Comparison of ENCODE assay signal across 7 cellular contexts in the genomic region with DNA sequence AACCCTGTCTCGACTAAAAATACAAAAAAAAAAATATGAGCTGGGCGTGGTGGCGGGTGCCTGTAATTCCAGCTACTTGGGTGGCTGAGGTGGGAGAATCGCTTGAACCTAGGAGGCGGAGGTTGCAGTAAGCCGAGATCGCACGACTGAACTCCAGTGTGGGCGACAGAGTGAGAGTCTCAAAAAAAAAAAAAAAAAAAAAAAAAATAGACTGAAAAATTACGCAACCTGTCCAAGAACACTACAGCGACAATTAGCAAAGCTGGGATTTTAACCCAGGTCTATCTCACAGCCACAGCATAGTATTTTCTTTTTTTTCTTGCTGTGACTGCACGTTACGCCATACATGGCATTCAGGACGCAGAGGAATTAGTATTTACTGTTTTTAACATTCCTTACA. TPM values are rescaled to one million over a fixed set of nuclear protein-coding genes. Genes with fewer than 3 reads are reported as not detected.
A peak's percentile ranks its signal among the peaks of the same experiment; 100 is the strongest.
DNase-seq lines count a peak whose midpoint lies in the region; ATAC-seq and TF ChIP-seq lines count a peak whose summit lies in the region.

No MANE protein-coding gene starts in this region.

- TF ChIP-seq EP300 in stomach (IDR thresholded peaks at IDR 0.05): no peak

- CTCF ChIA-PET in activated B cell treated with CpG ODN at 0.5 μM for 24 hours (lab: Charles Lee): interaction anchor here (1.3 kb wide), 1 partner anchor 9 kb away, joined by 3 read pairs; no protein-coding TSS in a partner anchor

- no peaks in the 10 kb centered on the region for H3K4me1 ChIP-seq in HUES48 (ENCODE audit: control insufficient read depth, insufficient read depth, low read length)
- H3K4me1 ChIP-seq in stomach: peaks cover 19 to 61% (median 40%) of the 10 kb centered on the region in 4 donors

- POLR2A ChIA-PET in activated B cell treated with CpG ODN at 0.5 μM for 24 hours (lab: Charles Lee): interaction anchor here (0.7 to 2.9 kb wide), 10 partner anchors 8 to 676 kb away, joined by 3 to 16 read pairs (median 8); a partner anchor contains a TSS

- peaks cover 27% of the 10 kb centered on the region for H3K36me3 Mint-ChIP-seq in activated B cell treated with CpG ODN at 0.5 μM for 24 hours (ENCODE audit: low read depth)

- H3K9me3 ChIP-seq in HUES48 (ENCODE audit: control insufficient read depth, insufficient read depth, low read length) (peaks cover 4% of the 10 kb centered on the region), stomach (peaks cover 0 to 12% (median 8%) of the 10 kb centered on the region in 4 donors)

- 87 to 89% (median 87%) methylated on average over 14 of the region's 14 CpGs for WGBS in stomach, 5 donors

- peaks cover 7% of the 10 kb centered on the region for H3K9me3 Mint-ChIP-seq in activated B cell treated with CpG ODN at 0.5 μM for 24 hours

- DNase-seq in activated B cell treated with CpG ODN at 0.5 μM for 24 hours: no peak
- DNase-seq in stomach: no peak
- no peak for DNase-seq in omental fat pad (ENCODE audit: low spot score)
- no peak for DNase-seq in DMS53 treated with DMSO at 0.1 percent for 48 hours (lab: John Stamatoyannopoulos, UW; ENCODE audit: unreplicated experiment)

- peaks cover 67% of the 10 kb centered on the region for H3K4me1 Mint-ChIP-seq in activated B cell treated with CpG ODN at 0.5 μM for 24 hours

- H3K4me3 ChIP-seq in HUES48 (ENCODE audit: low read depth, low read length) (peak overlapping the region; percentile 69), iPS-11a (ENCODE audit: low read depth, low read length) (peak overlapping the region; percentile 88), stomach (peak overlapping the region; percentile 77 to 90 (median 86))

- ATAC-seq in activated B cell treated with CpG ODN at 0.5 μM for 24 hours (ENCODE audit: low read depth): no peak
- no peak for ATAC-seq in omental fat pad (ENCODE audit: low FRiP score)
- ATAC-seq in HG02571 (IDR thresholded peaks at IDR 0.05; ENCODE audit: unreplicated experiment): no peak

- H3K27ac ChIP-seq in HUES48 (ENCODE audit: low read depth, low read length) (no peak overlapping the region), stomach (peak overlapping the region in 4 of 5 donors; percentile 96 to 99 (median 98))

- H3K9ac ChIP-seq in HUES48 (ENCODE audit: low read depth, low read length): no peak overlapping the region

- H3K27me3 ChIP-seq in HUES48 (ENCODE audit: control insufficient read depth, insufficient read depth, low read length) (no peaks in the 10 kb centered on the region), stomach (no peaks in the 10 kb centered on the region)

- H3K4me3 Mint-ChIP-seq in activated B cell treated with CpG ODN at 0.5 μM for 24 hours: peak overlapping the region; percentile 93

- no peaks in the 10 kb centered on the region for H3K27me3 Mint-ChIP-seq in activated B cell treated with CpG ODN at 0.5 μM for 24 hours

- no peak for TF ChIP-seq POLR2A in stomach (IDR thresholded peaks at IDR 0.05)

- intact Hi-C loops in activated B cell treated with CpG ODN at 0.5 μM for 24 hours (cut with micrococcal nuclease) (loop anchor here (5.0 kb wide), 1 partner anchor 33 kb away; no protein-coding TSS in a partner anchor), stomach (cut with DNase I; ENCODE audit: low total_unique reads) (no loop called here)

- peaks cover 8% of the 10 kb centered on the region for H3K36me3 ChIP-seq in HUES48 (ENCODE audit: control insufficient read depth, insufficient read depth, low read length)
- peaks cover 0 to 25% (median 14%) of the 10 kb centered on the region in 4 donors for H3K36me3 ChIP-seq in stomach

- TF ChIP-seq CTCF in activated B cell treated with CpG ODN at 0.5 μM for 24 hours (IDR thresholded peaks at IDR 0.05): no peak
- no peak for TF ChIP-seq CTCF in stomach (IDR thresholded peaks at IDR 0.05)
- TF ChIP-seq CTCF in omental fat pad (IDR thresholded peaks at IDR 0.05): no peak

- peak overlapping the region; percentile 94 for H3K27ac Mint-ChIP-seq in activated B cell treated with CpG ODN at 0.5 μM for 24 hours

RNA-seq across cellular contexts. Expression of a gene that starts 1.1 kb away (rescaled TPM):
- 19.7 and 21.1 TPM in 2 replicates for total RNA-seq in activated B cell treated with CpG ODN at 0.5 μM for 24 hours
- 10 to 100 TPM; 12.2 to 61.6 (median 26.8) TPM for total RNA-seq in stomach
- polyA plus RNA-seq in stomach: 10 to 100 TPM; 10.1 to 16.2 (median 10.8) TPM
- total RNA-seq in omental fat pad: 10 to 100 TPM; 29.8 to 72.1 (median 49.5) TPM
